12 cellular contexts compared by ENCODE assay signal in genomic region chr7:50791363-50791762, GRCh38.
DNase-seq lines count a peak whose midpoint lies in the region; ATAC-seq, FAIRE-seq and TF ChIP-seq lines count a peak whose summit lies in the region.
"Had no signal": no experiment of that assay in that cellular context is flagged by ENCODE, and none has a peak within 500 bp of the region (broad histone marks: within the 10 kb centered on the region; RNA-seq: fewer than 3 reads in every experiment).

No MANE protein-coding gene starts in this region.

- FAIRE-seq in RCC 7860 (lab: Jason Lieb, UNC): no peak
- FAIRE-seq: GM18507, TTC549 had no signal

- H3K27me3 ChIP-seq in iPS-15b (ENCODE audit: control insufficient read depth, insufficient read depth, low read length): peaks cover 24% of the 10 kb centered on the region

- ATAC-seq in GM21619 (IDR thresholded peaks at IDR 0.05; ENCODE audit: unreplicated experiment): no peak
- ATAC-seq: effector memory CD8-positive, alpha-beta T cell had no signal

- peak overlapping the region; percentile 81 for H3K4me3 ChIP-seq in iPS-15b (ENCODE audit: low read depth, low read length)
- H3K4me3 ChIP-seq in skin epidermis: peak overlapping the region in 6 of 7 experiments; percentile 39 to 58 (median 46)

- H3K9ac ChIP-seq in iPS-15b (ENCODE audit: low read depth, low read length): no peak overlapping the region

- H3K36me3 ChIP-seq in iPS-15b (ENCODE audit: control insufficient read depth, insufficient read depth, low read length): no peaks in the 10 kb centered on the region

- peaks cover 14% of the 10 kb centered on the region for H3K4me1 ChIP-seq in iPS-15b (ENCODE audit: control insufficient read depth, insufficient read depth, low read length)

- H3K9me3 ChIP-seq in iPS-15b (ENCODE audit: control insufficient read depth, insufficient read depth, low read length): no peaks in the 10 kb centered on the region

- no peak for TF ChIP-seq CTCF in VCaP (conservative IDR thresholded peaks at IDR 0.05)

- H3K27ac ChIP-seq in VCaP (peak overlapping the region; percentile 86), skin epidermis (peak overlapping the region in 4 of 21 experiments; percentile 23 to 77 (median 51))

- peak; percentile 58 for DNase-seq in NCI-H82 (lab: John Stamatoyannopoulos, UW)
- no peak for DNase-seq in NCI-H82 treated with DMSO at 0.1 percent for 48 hours (lab: John Stamatoyannopoulos, UW; ENCODE audit: unreplicated experiment)
- no peak for DNase-seq in RCC 7860 (ENCODE audit: low spot score)
- no peak for DNase-seq in T-helper 9 cell
- DNase-seq: effector memory CD8-positive, alpha-beta T cell; posterior cingulate gyrus had no signal
